ENCODE assay signal across 8 cellular contexts in genomic region chr15:65304393-65305143, GRCh38. TPM values are rescaled to one million over a fixed set of nuclear protein-coding genes. Genes with fewer than 3 reads are reported as not detected.
A peak's percentile ranks its signal among the peaks of the same experiment; 100 is the strongest.
DNase-seq lines count a peak whose midpoint lies in the region; ATAC-seq and TF ChIP-seq lines count a peak whose summit lies in the region.

Gene RNU5B-1, plus strand, starts transcription at chr15:65304677.

- intact Hi-C loops in CD14-positive monocyte (cut with micrococcal nuclease) = loop anchor here in 1 of 2 donors (1.0 kb wide), 1 partner anchor 7 kb away; no protein-coding TSS in a partner anchor
- intact Hi-C loops in lower leg skin (cut with DNase I; ENCODE audit: low total_unique reads) = no loop called here

- peak within 1 kb of the TSS; percentile 88 to 96 for H3K4me3 Mint-ChIP-seq in CD14-positive monocyte

- peak; percentile 53 for ATAC-seq in HG03442 (IDR thresholded peaks at IDR 0.05; ENCODE audit: unreplicated experiment)

- H3K9me3 ChIP-seq in duodenal mucosa (ENCODE audit: control insufficient read depth in 1 of 2, low read length in 2 of 2) = no peaks in the 10 kb centered on the region

- TF ChIP-seq CTCF in CD14-positive monocyte (IDR thresholded peaks at IDR 0.05) (peak; percentile 23), lower leg skin (IDR thresholded peaks at IDR 0.05) (peak in 1 of 3 donors; percentile 4)

- peak; percentile 64 for DNase-seq in CD14-positive monocyte (ENCODE audit: low spot score)
- peak; percentile 53 for DNase-seq in GM19238 (ENCODE audit: insufficient read length, low spot score)
- peak; percentile 98 to 100 for DNase-seq in NCI-H526 (lab: John Stamatoyannopoulos, UW)
- DNase-seq in activated CD4-positive, alpha-beta T cell treated with anti-CD3 and anti-CD28 coated beads, Interleukin-2, amount 50 U/mL, for 1 hour = peak; percentile 56
- peak in 1 of 2 donors; percentile 73 for DNase-seq in lower leg skin (ENCODE audit: low spot score in 2 of 2)
- peak; percentile 60 to 69 for DNase-seq in stimulated activated CD4-positive, alpha-beta T cell treated with anti-CD3 and anti-CD28 coated beads, Interleukin-4, amount 100 ng/mL, for 4 hours

- WGBS in lower leg skin, 2 donors = 0% methylated on average over 23 of the region's 23 CpGs

- H3K4me3 ChIP-seq in duodenal mucosa (ENCODE audit: low read depth in 1 of 2, low read length in 2 of 2) = peak within 1 kb of the TSS; percentile 77 to 88
- H3K4me3 ChIP-seq in lower leg skin (ENCODE audit: low read depth, poor library complexity, severe bottlenecking) = peak within 1 kb of the TSS; percentile 5

- peak within 1 kb of the TSS; percentile 91 to 96 (median 94) for H3K27ac Mint-ChIP-seq in CD14-positive monocyte

- peak within 1 kb of the TSS; percentile 55 to 80 for H3K9ac ChIP-seq in duodenal mucosa (ENCODE audit: low read depth in 1 of 2, low read length in 2 of 2)

- peaks cover 23% of the 10 kb centered on the region for H3K4me1 Mint-ChIP-seq in CD14-positive monocyte

- H3K36me3 Mint-ChIP-seq in CD14-positive monocyte = no peaks in the 10 kb centered on the region

- peaks cover 0 to 2% (median 0%) of the 10 kb centered on the region in 3 donors for H3K27me3 Mint-ChIP-seq in CD14-positive monocyte (ENCODE audit: low read depth in 3 of 3)

- H3K27me3 ChIP-seq in duodenal mucosa (ENCODE audit: control insufficient read depth in 1 of 2, insufficient read depth in 2 of 2, low read length in 2 of 2) = no peaks in the 10 kb centered on the region

- TF ChIP-seq POLR2A in lower leg skin (IDR thresholded peaks at IDR 0.05) = peak in 1 of 2 donors; percentile 95

- peaks cover 9 to 13% of the 10 kb centered on the region in 2 donors for H3K4me1 ChIP-seq in duodenal mucosa (ENCODE audit: control insufficient read depth in 1 of 2, insufficient read depth in 2 of 2, low read length in 2 of 2)

- H3K36me3 ChIP-seq in duodenal mucosa (ENCODE audit: control insufficient read depth in 1 of 2, insufficient read depth in 2 of 2, low read length in 2 of 2) = no peaks in the 10 kb centered on the region

- peak within 1 kb of the TSS; percentile 20 for H3K27ac ChIP-seq in duodenal mucosa (ENCODE audit: low read depth, low read length)

- peaks cover 0 to 4% (median 2%) of the 10 kb centered on the region in 7 donors for H3K9me3 Mint-ChIP-seq in CD14-positive monocyte

RNA-seq across cellular contexts. Expression of gene RNU5B-1, which starts in this region (rescaled TPM):
- not detected for polyA plus RNA-seq in CD14-positive monocyte
- not detected for total RNA-seq in lower leg skin

Comparison
In these comparisons a context has a peak if more than half of its experiments do, and no peak if none do; other contexts are left out.
1. Peak in DNase-seq in CD14-positive monocyte; RNA of the gene not detected or under 1 TPM.